Comparison of ENCODE assay signal across 14 cellular contexts in genomic region chr2:26652361-26653041, GRCh38. TPM values are rescaled to one million over a fixed set of nuclear protein-coding genes. Genes with fewer than 3 reads are reported as not detected.
DNase-seq lines count a peak whose midpoint lies in the region; ATAC-seq and TF ChIP-seq lines count a peak whose summit lies in the region.
"Had no signal": no experiment of that assay in that cellular context is flagged by ENCODE, and none has a peak within 500 bp of the region (broad histone marks: within the 10 kb centered on the region; RNA-seq: fewer than 3 reads in every experiment).

No MANE protein-coding gene starts in this region.

- no TSS peak for BruUV-seq in PC-9 (replicated peaks; lab: Mats Ljungman, UMichigan)

- peaks cover 0 to 5% (median 0%) of the 10 kb centered on the region in 3 donors for H3K27me3 ChIP-seq in stomach
- no peaks in the 10 kb centered on the region for H3K27me3 ChIP-seq in PC-9 (ENCODE audit: insufficient read depth, low read depth)

- TF ChIP-seq POLR2A in stomach (IDR thresholded peaks at IDR 0.05): no peak

- peak; percentile 47 for DNase-seq in GM04503 (ENCODE audit: low read depth)
- DNase-seq in amniotic epithelial cell (ENCODE audit: low read depth): peak; percentile 79
- DNase-seq in left kidney (ENCODE audit: low read depth, low spot score): peak; percentile 78
- DNase-seq in stomach: no peak
- DNase-seq in PC-9: no peak
- DNase-seq in activated CD4-positive, alpha-beta T cell treated with anti-CD3 and anti-CD28 coated beads for 1 hour: no peak
- DNase-seq in activated effector memory CD4-positive, alpha-beta T cell treated with anti-CD3 and anti-CD28 coated beads, Interleukin-2, amount 50 U/mL, for 16 hours: no peak
- DNase-seq: activated B cell treated with CpG ODN at 0.5 μM for 24 hours; activated effector memory CD4-positive, alpha-beta T cell treated with Interleukin-2 at 50 U/mL for 16 hours; NCI-H187 treated with DMSO at 0.1 percent for 48 hours; stimulated activated naive CD4-positive, alpha-beta T cell treated with Interleukin-2 at 50 U/mL for 16 hours had no signal

- CTCF ChIA-PET in PC-9 (lab: Charles Lee): no interaction called here

- H3K4me3 ChIP-seq in stomach (no peak overlapping the region), PC-9 (no peak overlapping the region)

- intact Hi-C loops in stomach (cut with DNase I; ENCODE audit: low total_unique reads): no loop called here
- intact Hi-C loops in PC-9 (cut with micrococcal nuclease; ENCODE audit: unreplicated experiment): no loop called here

- TF ChIP-seq CTCF in stomach (IDR thresholded peaks at IDR 0.05): no peak
- TF ChIP-seq CTCF in PC-9 (conservative IDR thresholded peaks at IDR 0.05): no peak

- H3K9me2 ChIP-seq in PC-9 (ENCODE audit: insufficient read depth): no peaks in the 10 kb centered on the region

- H3K9me3 ChIP-seq in stomach (no peaks in the 10 kb centered on the region), PC-9 (ENCODE audit: insufficient read depth, low read depth) (no peaks in the 10 kb centered on the region)

- H3K4me1 ChIP-seq in stomach (peaks cover 0 to 13% (median 3%) of the 10 kb centered on the region in 4 donors), PC-9 (replicated peaks; ENCODE audit: insufficient read depth) (0 out of 2 replicates have a peak, but pooled peaks cover 4% of the 10 kb centered on the region)

- no peak overlapping the region for H2AFZ ChIP-seq in PC-9

- H3K36me3 ChIP-seq in stomach (no peaks in the 10 kb centered on the region), PC-9 (ENCODE audit: low read depth) (no peaks in the 10 kb centered on the region)

- H4K20me1 ChIP-seq in PC-9 (ENCODE audit: insufficient read depth): no peaks in the 10 kb centered on the region

- no peak overlapping the region for H3K4me2 ChIP-seq in PC-9

- TF ChIP-seq EP300 in stomach (IDR thresholded peaks at IDR 0.05): no peak

- H3F3A ChIP-seq in PC-9 (ENCODE audit: insufficient read depth, low read depth): no peaks in the 10 kb centered on the region

- H3K27ac ChIP-seq in stomach (peak overlapping the region in 4 of 5 donors; percentile 49 to 68 (median 52)), PC-9 (no peak overlapping the region)
- H3K27ac ChIP-seq: RWPE1 had no signal

- WGBS in stomach, 5 donors: 54 to 72% (median 66%) methylated on average over 12 of the region's 12 CpGs

- POLR2A ChIA-PET in PC-9 (lab: Charles Lee; ENCODE audit: unreplicated experiment): no interaction called here

- H3K79me2 ChIP-seq in PC-9 (ENCODE audit: low read depth): no peaks in the 10 kb centered on the region

- no peak for ATAC-seq in GM21529 (IDR thresholded peaks at IDR 0.05; ENCODE audit: unreplicated experiment)

RNA-seq across cellular contexts. Expression of gene CIB4, which starts 11.3 kb away (rescaled TPM):
- 1 to 10 TPM in 1 of 5 donors, not detected in 4; 1.8 TPM for total RNA-seq in stomach
- 1 to 10 TPM in 1 of 3 donors, not detected in 2; 1.8 TPM for polyA plus RNA-seq in stomach
- not detected in 2 replicates for total RNA-seq in PC-9 (2021)
- total RNA-seq: activated B cell treated with CpG ODN at 0.5 μM for 24 hours, HT1080 had no signal

RNA-seq across cellular contexts. Expression of gene KCNK3, which starts 40.0 kb away (rescaled TPM):
- total RNA-seq in stomach (10 to 100 TPM in 1 of 5 donors, 1 to 10 TPM in 3, under 1 TPM in 1; 0.87 to 22.8 (median 2.0) TPM), PC-9 (2021) (0.08 TPM in 1 of 2 replicates, not detected in the other)
- polyA plus RNA-seq in stomach: 1 to 10 TPM in 2 of 3 donors, under 1 TPM in 1; 0.62 to 2.8 (median 1.8) TPM
- total RNA-seq: activated B cell treated with CpG ODN at 0.5 μM for 24 hours, HT1080 had no signal

Comparison
In these comparisons a context has a peak if more than half of its experiments do, and no peak if none do; other contexts are left out.
1. DNase-seq: peak in GM04503 (single experiment), amniotic epithelial cell (single experiment) and left kidney (single experiment); none in stomach (single experiment), PC-9 (0 of 2), activated CD4-positive, alpha-beta T cell treated with anti-CD3 and anti-CD28 coated beads for 1 hour (single experiment) and activated effector memory CD4-positive, alpha-beta T cell treated with anti-CD3 and anti-CD28 coated beads, Interleukin-2, amount 50 U/mL, for 16 hours (single experiment).